In the genomic region with DNA sequence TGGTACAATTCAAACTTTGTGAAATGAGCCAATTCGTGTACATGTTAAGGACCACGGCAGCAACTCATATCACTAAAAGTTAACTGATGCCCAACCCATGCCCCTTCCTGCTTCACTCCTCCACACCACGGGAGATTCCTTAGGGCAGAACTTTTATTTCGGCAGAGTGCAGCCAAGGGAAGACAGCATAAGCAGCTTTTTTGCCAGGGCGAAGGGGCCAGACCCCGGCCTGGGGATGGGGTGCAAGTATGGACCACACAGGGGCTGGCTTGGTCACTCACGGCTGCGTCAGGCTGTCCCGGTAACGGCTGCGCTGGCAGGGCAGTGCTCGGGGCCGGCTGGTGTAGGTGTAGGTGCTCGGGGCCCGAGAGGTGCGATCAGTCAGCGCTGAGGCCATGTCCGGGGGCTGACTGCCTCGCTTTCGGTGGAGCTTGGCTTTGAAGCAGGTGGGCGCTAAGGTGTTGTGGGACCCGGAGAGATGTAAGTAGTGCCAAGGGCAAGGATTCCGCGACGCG, we compare ENCODE assay signal across 8 cellular contexts. TPM values are rescaled to one million over a fixed set of nuclear protein-coding genes. Genes with fewer than 3 reads are reported as not detected.
DNase-seq lines count a peak whose midpoint lies in the region; ATAC-seq and TF ChIP-seq lines count a peak whose summit lies in the region.

No MANE protein-coding gene starts in this region.

- no peaks in the 10 kb centered on the region for H3K9me3 Mint-ChIP-seq in activated CD8-positive, alpha-beta T cell treated with anti-CD3 and anti-CD28 coated beads, Interleukin-2, amount 10 ng/mL, durations not matched to agents 7 days and 5 days (ENCODE audit: insufficient read depth)

- H3K27me3 ChIP-seq in AG04450 (ENCODE audit: control insufficient read depth, insufficient read depth, low read length): no peaks in the 10 kb centered on the region
- no peaks in the 10 kb centered on the region for H3K27me3 ChIP-seq in right atrium auricular region
- no peaks in the 10 kb centered on the region for H3K27me3 ChIP-seq in skeletal muscle satellite cell (ENCODE audit: control insufficient read depth, insufficient read depth, low read length)

- TF ChIP-seq CTCF in AG04450 (IDR thresholded peaks at IDR 0.05; ENCODE audit: low read depth, low read length) (no peak), right atrium auricular region (IDR thresholded peaks at IDR 0.05) (no peak)

- H3K4me2 ChIP-seq in skeletal muscle satellite cell (ENCODE audit: low read length): peak overlapping the region; percentile 99

- no peaks in the 10 kb centered on the region for H3K27me3 Mint-ChIP-seq in activated CD8-positive, alpha-beta T cell treated with anti-CD3 and anti-CD28 coated beads, Interleukin-2, amount 10 ng/mL, durations not matched to agents 7 days and 5 days (ENCODE audit: low read depth)

- H3K4me1 ChIP-seq in right atrium auricular region: peaks cover 0 to 20% of the 10 kb centered on the region in 2 donors
- peaks cover 27% of the 10 kb centered on the region for H3K4me1 ChIP-seq in skeletal muscle satellite cell (ENCODE audit: control insufficient read depth, insufficient read depth, low read length)

- peak overlapping the region; percentile 89 for H3K4me3 Mint-ChIP-seq in activated CD8-positive, alpha-beta T cell treated with anti-CD3 and anti-CD28 coated beads, Interleukin-2, amount 10 ng/mL, durations not matched to agents 7 days and 5 days

- ATAC-seq in GM19035 (IDR thresholded peaks at IDR 0.05; ENCODE audit: unreplicated experiment): peak; percentile 38
- peak; percentile 22 for ATAC-seq in HG03378 (IDR thresholded peaks at IDR 0.05; ENCODE audit: unreplicated experiment)
- ATAC-seq in activated CD8-positive, alpha-beta T cell treated with anti-CD3 and anti-CD28 coated beads, Interleukin-2, amount 10 ng/mL, durations not matched to agents 7 days and 5 days: peak; percentile 47

- H3K4me3 ChIP-seq in AG04450 (ENCODE audit: low read depth, low read length): peak overlapping the region; percentile 95
- H3K4me3 ChIP-seq in right atrium auricular region: peak overlapping the region; percentile 79 to 80
- H3K4me3 ChIP-seq in skeletal muscle satellite cell (ENCODE audit: low read length): peak overlapping the region; percentile 94

- peak overlapping the region; percentile 81 for H3K27ac Mint-ChIP-seq in activated CD8-positive, alpha-beta T cell treated with anti-CD3 and anti-CD28 coated beads, Interleukin-2, amount 10 ng/mL, durations not matched to agents 7 days and 5 days

- no peaks in the 10 kb centered on the region for H3K36me3 ChIP-seq in right atrium auricular region
- no peaks in the 10 kb centered on the region for H3K36me3 ChIP-seq in skeletal muscle satellite cell (ENCODE audit: insufficient read depth, low read length)

- POLR2A ChIA-PET in AG04450 (lab: Yijun Ruan, JAX): no interaction called here
- POLR2A ChIA-PET in activated CD8-positive, alpha-beta T cell treated with anti-CD3 and anti-CD28 coated beads, Interleukin-2, amount 10 ng/mL, durations not matched to agents 7 days and 5 days (lab: Charles Lee): interaction anchor here (1.0 to 1.9 kb wide), 4 partner anchors 11 to 130 kb away, joined by 3 to 9 read pairs (median 4); no protein-coding TSS in a partner anchor

- H3K4me1 Mint-ChIP-seq in activated CD8-positive, alpha-beta T cell treated with anti-CD3 and anti-CD28 coated beads, Interleukin-2, amount 10 ng/mL, durations not matched to agents 7 days and 5 days (ENCODE audit: low read depth): peaks cover 35% of the 10 kb centered on the region

- no peak for DNase-seq in AG04450 (ENCODE audit: low read depth, low spot score)
- no peak for DNase-seq in activated CD8-positive, alpha-beta T cell treated with anti-CD3 and anti-CD28 coated beads, Interleukin-2, amount 10 ng/mL, durations not matched to agents 7 days and 5 days
- no peak for DNase-seq in right atrium auricular region (ENCODE audit: low spot score)
- no peak for DNase-seq in NCI-H446 (lab: John Stamatoyannopoulos, UW)
- DNase-seq in stimulated activated CD4-positive, alpha-beta T cell treated with anti-CD3 and anti-CD28 coated beads, Interleukin-4, amount 100 ng/mL, for 24 hours: no peak

- H3K27ac ChIP-seq in AG04450 (ENCODE audit: low read depth, low read length): peak overlapping the region; percentile 31
- peak overlapping the region; percentile 85 to 89 for H3K27ac ChIP-seq in right atrium auricular region

- H3K36me3 Mint-ChIP-seq in activated CD8-positive, alpha-beta T cell treated with anti-CD3 and anti-CD28 coated beads, Interleukin-2, amount 10 ng/mL, durations not matched to agents 7 days and 5 days (ENCODE audit: low read depth): peaks cover 2% of the 10 kb centered on the region

- peaks cover 10% of the 10 kb centered on the region; the same call in 1 of the 2 replicates for H3K9me3 ChIP-seq in AG04450 (ENCODE audit: control insufficient read depth, insufficient read depth, low read length)
- no peaks in the 10 kb centered on the region for H3K9me3 ChIP-seq in right atrium auricular region
- no peaks in the 10 kb centered on the region for H3K9me3 ChIP-seq in skeletal muscle satellite cell (replicated peaks; ENCODE audit: low read length)

- CTCF ChIA-PET in AG04450 (lab: Charles Lee): interaction anchor here (1.0 to 2.4 kb wide), 4 partner anchors 11 to 206 kb away, joined by 3 to 9 read pairs (median 4); no protein-coding TSS in a partner anchor
- CTCF ChIA-PET in activated CD8-positive, alpha-beta T cell treated with anti-CD3 and anti-CD28 coated beads, Interleukin-2, amount 10 ng/mL, durations not matched to agents 7 days and 5 days (lab: Charles Lee): interaction anchor here (0.9 to 2.9 kb wide), 10 partner anchors 10 to 295 kb away, joined by 3 to 23 read pairs (median 11); no protein-coding TSS in a partner anchor

- H3K9ac ChIP-seq in skeletal muscle satellite cell (ENCODE audit: low read depth, low read length): peak overlapping the region; percentile 83

RNA-seq across cellular contexts. Expression of a gene that starts 0.8 kb away (rescaled TPM):
- 1.6 and 2.0 TPM in 2 replicates for polyA plus RNA-seq in AG04450 (2011; rRNA removed)
- polyA minus RNA-seq in AG04450 (2011; rRNA and poly(A)+ RNA removed): 1.9 and 4.3 TPM in 2 replicates
- total RNA-seq in activated CD8-positive, alpha-beta T cell treated with anti-CD3 and anti-CD28 coated beads, Interleukin-2, amount 10 ng/mL, durations not matched to agents 7 days and 5 days: 1 to 10 TPM; 1.4 TPM
- 1 to 10 TPM; 6.8 to 10.0 TPM for total RNA-seq in right atrium auricular region
- total RNA-seq in skeletal muscle satellite cell (2012; rRNA removed): 3.7 and 4.3 TPM in 2 replicates

RNA-seq across cellular contexts. Expression of a gene that starts 45.6 kb away (rescaled TPM):
- polyA plus RNA-seq in AG04450 (2011; rRNA removed): not detected in 2 replicates
- not detected in 2 replicates for polyA minus RNA-seq in AG04450 (2011; rRNA and poly(A)+ RNA removed)
- total RNA-seq in activated CD8-positive, alpha-beta T cell treated with anti-CD3 and anti-CD28 coated beads, Interleukin-2, amount 10 ng/mL, durations not matched to agents 7 days and 5 days: 10 to 100 TPM; 64.5 to 67.0 TPM
- 1 to 10 TPM; 2.0 to 3.2 TPM for total RNA-seq in right atrium auricular region
- total RNA-seq in skeletal muscle satellite cell (2012; rRNA removed): not detected in 2 replicates

Comparison
In these comparisons a context has a peak if more than half of its experiments do, and no peak if none do; other contexts are left out.
1. RNA of a gene that starts 45.6 kb away (total RNA-seq): 64.5 to 67.0 TPM in activated CD8-positive, alpha-beta T cell treated with anti-CD3 and anti-CD28 coated beads, Interleukin-2, amount 10 ng/mL, durations not matched to agents 7 days and 5 days; 2.0 to 3.2 TPM in right atrium auricular region; every median in the first group is over 10 times any median in the second.
2. Peak in every context shown above with its lines, with median percentiles within 50 percentile points of each other: H3K4me3 ChIP-seq and ATAC-seq.